9 cellular contexts compared by ENCODE assay signal in genomic region chr5:88502179-88503064, GRCh38.
DNase-seq lines count a peak whose midpoint lies in the region; ATAC-seq, FAIRE-seq and TF ChIP-seq lines count a peak whose summit lies in the region.
"Had no signal": no experiment of that assay in that cellular context is flagged by ENCODE, and none has a peak within 500 bp of the region (broad histone marks: within the 10 kb centered on the region; RNA-seq: fewer than 3 reads in every experiment).

No MANE protein-coding gene starts in this region.

- H3K79me2 ChIP-seq in endothelial cell of umbilical vein (ENCODE audit: control insufficient read depth, insufficient read depth, low read length), result no peaks in the 10 kb centered on the region

- H3K27ac ChIP-seq in Panc1 (ENCODE audit: low read length), result peak overlapping the region; percentile 44; the same call in 1 of the 2 replicates
- H3K27ac ChIP-seq in endothelial cell of umbilical vein (ENCODE audit: insufficient read depth, low read depth, low read length), result no peak overlapping the region
- H3K27ac ChIP-seq in body of pancreas, result no peak overlapping the region

- intact Hi-C loops in Panc1 (cut with micrococcal nuclease; ENCODE audit: unreplicated experiment) (no loop called here), endothelial cell of umbilical vein (cut with micrococcal nuclease) (no loop called here), body of pancreas (cut with DNase I) (no loop called here)

- H3K9me3 ChIP-seq in Panc1 (ENCODE audit: control insufficient read depth, insufficient read depth, low read depth, low read length) (no peaks in the 10 kb centered on the region), endothelial cell of umbilical vein (replicated peaks; ENCODE audit: control insufficient read depth, insufficient read depth, low read length) (no peaks in the 10 kb centered on the region), body of pancreas (no peaks in the 10 kb centered on the region)

- no peak for FAIRE-seq in endothelial cell of umbilical vein (lab: Jason Lieb, UNC)
- FAIRE-seq: G401.6 had no signal

- BruUV-seq in Panc1 (replicated peaks; lab: Mats Ljungman, UMichigan) (no TSS peak), endothelial cell of umbilical vein (replicated peaks; lab: Mats Ljungman, UMichigan) (no TSS peak)

- dilution Hi-C loops in endothelial cell of umbilical vein (cut with MboI; ENCODE audit: extremely low pct_ligation_motif_present, low sequenced_read_pairs), result no loop called here

- CTCF ChIA-PET in Panc1 (lab: Charles Lee) (no interaction called here), endothelial cell of umbilical vein (lab: Charles Lee) (no interaction called here)

- TF ChIP-seq POLR2A in endothelial cell of umbilical vein (IDR thresholded peaks at IDR 0.05; ENCODE audit: low read depth, low read length) (no peak), body of pancreas (IDR thresholded peaks at IDR 0.05) (no peak)

- H3K9ac ChIP-seq in endothelial cell of umbilical vein (replicated peaks; ENCODE audit: extremely low read depth, insufficient read depth, low read length), result no peak overlapping the region

- H3K4me3 ChIP-seq in Panc1 (ENCODE audit: low read depth in 2 of 2, low read length in 2 of 2) (peak overlapping the region; percentile 41 to 61), endothelial cell of umbilical vein (replicated peaks in 1 of 3; ENCODE audit: insufficient read depth in 1 of 3, low read depth in 1 of 3, low read length in 3 of 3) (peak overlapping the region; percentile 3 to 26 (median 17)), skeletal muscle cell (ENCODE audit: low read depth, low read length) (peak overlapping the region; percentile 23), body of pancreas (peak overlapping the region in 1 of 2 donors; percentile 1)

- peaks cover 4% of the 10 kb centered on the region for H3K27me3 Mint-ChIP-seq in activated T-cell treated with anti-CD3 and anti-CD28 coated beads, Interleukin-2, amount 50 U/mL, for 72 hours (ENCODE audit: low read depth)

- no peaks in the 10 kb centered on the region for H4K20me1 ChIP-seq in endothelial cell of umbilical vein (replicated peaks; ENCODE audit: control insufficient read depth, extremely low read depth, insufficient read depth, low read length)

- no peak overlapping the region for H2AFZ ChIP-seq in endothelial cell of umbilical vein (ENCODE audit: low read depth, low read length)

- H3K4me1 ChIP-seq in Panc1 (ENCODE audit: control insufficient read depth, insufficient read depth, low read length) (peaks cover 9% of the 10 kb centered on the region; the same call in 1 of the 2 replicates), endothelial cell of umbilical vein (ENCODE audit: control insufficient read depth, extremely low read depth, insufficient read depth, low read length) (no peaks in the 10 kb centered on the region), body of pancreas (no peaks in the 10 kb centered on the region)

- H3K36me3 Mint-ChIP-seq in activated T-cell treated with anti-CD3 and anti-CD28 coated beads, Interleukin-2, amount 50 U/mL, for 72 hours (ENCODE audit: insufficient read depth in 2 of 2), result no peaks in the 10 kb centered on the region

- H3K4me2 ChIP-seq in endothelial cell of umbilical vein (ENCODE audit: insufficient read depth, low read length), result peak overlapping the region; percentile 30

- DNase-seq in activated T-cell treated with anti-CD3 and anti-CD28 coated beads, Interleukin-2, amount 50 U/mL, for 72 hours, result peak; percentile 4 to 11
- no peak for DNase-seq in activated T-cell treated with anti-CD3 and anti-CD28 coated beads, Interleukin-2, amount 50 U/mL, for 1 hour
- DNase-seq in Panc1 (ENCODE audit: low read depth, low spot score) (no peak), endothelial cell of umbilical vein (ENCODE audit: low read depth, low spot score) (peak; percentile 18), skeletal muscle cell (ENCODE audit: low read depth) (no peak), body of pancreas (no peak)
- DNase-seq in activated effector memory CD4-positive, alpha-beta T cell treated with anti-CD3 and anti-CD28 coated beads, Interleukin-2, amount 50 U/mL, for 16 hours, result no peak

- peak; percentile 78 to 79 for ATAC-seq in activated T-cell treated with anti-CD3 and anti-CD28 coated beads, Interleukin-2, amount 50 U/mL, for 72 hours (replicated peaks in 1 of 2)
- ATAC-seq in HG02642 (IDR thresholded peaks at IDR 0.05; ENCODE audit: poor library complexity, unreplicated experiment) (peak; percentile 90), Panc1 (peak; percentile 45), body of pancreas (no peak)

- no peaks in the 10 kb centered on the region for H3K9me3 Mint-ChIP-seq in activated T-cell treated with anti-CD3 and anti-CD28 coated beads, Interleukin-2, amount 50 U/mL, for 72 hours

- POLR2A ChIA-PET in Panc1 (lab: Charles Lee) (no interaction called here), endothelial cell of umbilical vein (lab: Charles Lee) (no interaction called here)

- no peaks in the 10 kb centered on the region for H3K9me1 ChIP-seq in endothelial cell of umbilical vein (replicated peaks; ENCODE audit: control insufficient read depth, extremely low read depth, insufficient read depth, low read length)

- peaks cover 21% of the 10 kb centered on the region for H3K4me1 Mint-ChIP-seq in activated T-cell treated with anti-CD3 and anti-CD28 coated beads, Interleukin-2, amount 50 U/mL, for 72 hours (ENCODE audit: low read depth)

- H3K27ac Mint-ChIP-seq in activated T-cell treated with anti-CD3 and anti-CD28 coated beads, Interleukin-2, amount 50 U/mL, for 72 hours, result peak overlapping the region; percentile 98

- TF ChIP-seq CTCF in Panc1 (IDR thresholded peaks at IDR 0.05) (no peak), endothelial cell of umbilical vein (IDR thresholded peaks at IDR 0.05; ENCODE audit: extremely low read depth in 1 of 2, insufficient read depth in 1 of 2, low read depth in 1 of 2, low read length in 2 of 2) (no peak), body of pancreas (IDR thresholded peaks at IDR 0.05) (no peak)

- no peaks in the 10 kb centered on the region for H3K27me3 ChIP-seq in Panc1 (ENCODE audit: control insufficient read depth, insufficient read depth, low read length)
- H3K27me3 ChIP-seq in endothelial cell of umbilical vein (ENCODE audit: control insufficient read depth in 2 of 2, insufficient read depth in 2 of 2, low read length in 2 of 2), result no peaks in the 10 kb centered on the region
- H3K27me3 ChIP-seq in body of pancreas, result no peaks in the 10 kb centered on the region

- 30 to 37% methylated on average over 6 of the region's 6 CpGs for WGBS in body of pancreas, 2 donors

- peak overlapping the region; percentile 83 to 97 for H3K4me3 Mint-ChIP-seq in activated T-cell treated with anti-CD3 and anti-CD28 coated beads, Interleukin-2, amount 50 U/mL, for 72 hours

- no peaks in the 10 kb centered on the region for H3K36me3 ChIP-seq in Panc1 (ENCODE audit: control insufficient read depth, insufficient read depth, low read length)
- H3K36me3 ChIP-seq in endothelial cell of umbilical vein (ENCODE audit: control insufficient read depth in 2 of 2, extremely low read depth in 1 of 2, insufficient read depth in 2 of 2, low read length in 2 of 2), result no peaks in the 10 kb centered on the region
- H3K36me3 ChIP-seq in body of pancreas (replicated peaks in 1 of 2; ENCODE audit: insufficient read depth in 1 of 2, low read depth in 2 of 2), result no peaks in the 10 kb centered on the region

- in situ Hi-C loops in Panc1 (cut with HindIII; ENCODE audit: low pct_unique_long_range_greater_than_20kb, low sequenced_read_pairs), result no loop called here

TF ChIP-seq in endothelial cell of umbilical vein, 7 proteins besides CTCF, POLR2A, EP300 and RAD21:
- TF ChIP-seq FOS (IDR thresholded peaks at IDR 0.05; ENCODE audit: borderline replicate concordance, insufficient read depth, low read length) (no peak), MAX (IDR thresholded peaks at IDR 0.05; ENCODE audit: insufficient read depth, insufficient read length) (no peak), JUN (IDR thresholded peaks at IDR 0.05; ENCODE audit: borderline replicate concordance, insufficient read depth, insufficient read length, low read depth) (no peak), GATA2 (IDR thresholded peaks at IDR 0.05; ENCODE audit: insufficient read depth, insufficient read length, low read depth, low read length) (no peak), MYC (IDR thresholded peaks at IDR 0.05; ENCODE audit: low read depth, low read length) (no peak), POLR2AphosphoS5 (IDR thresholded peaks at IDR 0.05; ENCODE audit: insufficient read depth, low read depth, low read length) (no peak), EZH2 (IDR thresholded peaks at IDR 0.05; ENCODE audit: borderline replicate concordance, low read depth, low read length, severe bottlenecking) (no peak)

Comparison
In these comparisons a context has a peak if more than half of its experiments do, and no peak if none do; other contexts are left out.
1. DNase-seq: peak in activated T-cell treated with anti-CD3 and anti-CD28 coated beads, Interleukin-2, amount 50 U/mL, for 72 hours (2 of 2) and endothelial cell of umbilical vein (single experiment); none in activated T-cell treated with anti-CD3 and anti-CD28 coated beads, Interleukin-2, amount 50 U/mL, for 1 hour (single experiment), Panc1 (single experiment), skeletal muscle cell (single experiment), activated effector memory CD4-positive, alpha-beta T cell treated with anti-CD3 and anti-CD28 coated beads, Interleukin-2, amount 50 U/mL, for 16 hours (single experiment) and body of pancreas (0 of 4).